In the genomic region with DNA sequence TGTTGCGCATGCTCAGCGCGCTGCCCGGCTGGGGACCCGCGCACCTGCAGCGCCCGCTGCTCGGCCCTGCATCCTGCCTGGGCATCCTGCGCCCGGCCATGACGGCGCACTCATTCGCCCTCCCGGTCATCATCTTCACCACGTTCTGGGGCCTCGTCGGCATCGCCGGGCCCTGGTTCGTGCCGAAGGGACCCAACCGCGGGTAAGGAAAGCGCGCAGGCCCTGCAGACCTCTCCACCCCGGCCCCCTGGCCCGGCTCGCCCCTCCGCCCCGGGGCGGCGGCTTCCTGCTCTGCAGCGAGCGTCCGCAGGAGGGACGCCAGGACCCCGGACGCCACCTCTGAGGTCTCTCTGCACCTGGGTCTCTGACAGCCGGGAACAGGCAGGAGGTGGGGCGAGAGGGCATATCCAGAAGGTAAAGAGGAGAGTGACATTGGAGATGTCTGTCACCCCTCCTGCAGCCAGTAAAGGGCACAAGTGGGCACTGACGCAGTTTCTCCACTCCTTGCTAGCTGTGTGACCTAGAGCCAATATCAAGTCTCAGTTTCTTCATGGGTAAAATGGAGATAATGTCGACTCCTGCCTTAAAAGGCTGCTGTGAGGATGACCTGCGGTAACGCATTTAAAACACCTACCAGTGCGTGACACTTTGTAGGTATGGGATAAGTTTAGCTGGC, we compare ENCODE assay signal across 1 cellular context.
A peak's percentile ranks its signal among the peaks of the same experiment; 100 is the strongest.
TF ChIP-seq lines count a peak whose summit lies in the region.

Gene ATP6V0E2, plus strand, starts transcription at position 2 of the 676 bp plus-strand sequence. Its CDS starts 97 bp downstream, at position 99.

TF ChIP-seq in K562, 482 proteins besides CTCF, POLR2A, EP300 and RAD21 (continued from another document and continues in another):
- TF ChIP-seq PHF8 (IDR thresholded peaks at IDR 0.05; ENCODE audit: borderline replicate concordance, low read length) (peak; percentile 64; the same call in 1 of the 2 replicates), E2F3 (CRISPR knock-in tag; IDR thresholded peaks at IDR 0.05) (0 out of 2 replicates have a peak, but pooled peaks have one; percentile 63), CBX5 (IDR thresholded peaks at IDR 0.05; ENCODE audit: borderline replicate concordance, low read depth) (no peak), KDM4B (IDR thresholded peaks at IDR 0.05; ENCODE audit: borderline replicate concordance in 2 of 2, low read depth in 1 of 2) (0 out of 4 replicates have a peak, but pooled peaks of 1 of the 2 experiments have one; percentile 40), KDM2B (CRISPR knock-in tag; IDR thresholded peaks at IDR 0.05) (peak; percentile 32; the same call in 1 of the 2 replicates), CCAR2 (IDR thresholded peaks at IDR 0.05; ENCODE audit: low read depth, low read length) (no peak), CBFB (CRISPR knock-in tag; IDR thresholded peaks at IDR 0.05) (peak; percentile 57; the same call in 1 of the 2 replicates), CREB1 (IDR thresholded peaks at IDR 0.05) (no peak), CREB1 (CRISPR knock-in tag; IDR thresholded peaks at IDR 0.05) (peak; percentile 62; the same call in 1 of the 2 replicates), ZNF232 (CRISPR knock-in tag; IDR thresholded peaks at IDR 0.05) (0 out of 2 replicates have a peak, but pooled peaks have one; percentile 73), ZMIZ1 (IDR thresholded peaks at IDR 0.05; ENCODE audit: low read depth in 2 of 2, low read length in 2 of 2) (0 out of 4 replicates have a peak, but pooled peaks of 1 of the 2 experiments have one; percentile 0), ARNT (IDR thresholded peaks at IDR 0.05) (no peak), ETV5 (CRISPR knock-in tag; IDR thresholded peaks at IDR 0.05; ENCODE audit: low read depth) (0 out of 2 replicates have a peak, but pooled peaks have one; percentile 32), ZFX (CRISPR knock-in tag; IDR thresholded peaks at IDR 0.05) (peak; percentile 35; the same call in 1 of the 2 replicates), ZKSCAN1 (IDR thresholded peaks at IDR 0.05; ENCODE audit: low read depth, low read length) (peak; percentile 51; the same call in 1 of the 2 replicates), RBBP5 (IDR thresholded peaks at IDR 0.05; ENCODE audit: borderline replicate concordance, insufficient read depth, low read length, poor library complexity, severe bottlenecking) (peak; percentile 47), TAF15 (IDR thresholded peaks at IDR 0.05; ENCODE audit: low read depth, low read length) (no peak)
- TF ChIP-seq, protein P1, sequence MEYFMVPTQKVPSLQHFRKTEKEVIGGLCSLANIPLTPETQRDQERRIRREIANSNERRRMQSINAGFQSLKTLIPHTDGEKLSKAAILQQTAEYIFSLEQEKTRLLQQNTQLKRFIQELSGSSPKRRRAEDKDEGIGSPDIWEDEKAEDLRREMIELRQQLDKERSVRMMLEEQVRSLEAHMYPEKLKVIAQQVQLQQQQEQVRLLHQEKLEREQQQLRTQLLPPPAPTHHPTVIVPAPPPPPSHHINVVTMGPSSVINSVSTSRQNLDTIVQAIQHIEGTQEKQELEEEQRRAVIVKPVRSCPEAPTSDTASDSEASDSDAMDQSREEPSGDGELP (CRISPR knock-in tag; IDR thresholded peaks at IDR 0.05; ENCODE audit: borderline replicate concordance), result peak; percentile 84
- TF ChIP-seq, protein P2, sequence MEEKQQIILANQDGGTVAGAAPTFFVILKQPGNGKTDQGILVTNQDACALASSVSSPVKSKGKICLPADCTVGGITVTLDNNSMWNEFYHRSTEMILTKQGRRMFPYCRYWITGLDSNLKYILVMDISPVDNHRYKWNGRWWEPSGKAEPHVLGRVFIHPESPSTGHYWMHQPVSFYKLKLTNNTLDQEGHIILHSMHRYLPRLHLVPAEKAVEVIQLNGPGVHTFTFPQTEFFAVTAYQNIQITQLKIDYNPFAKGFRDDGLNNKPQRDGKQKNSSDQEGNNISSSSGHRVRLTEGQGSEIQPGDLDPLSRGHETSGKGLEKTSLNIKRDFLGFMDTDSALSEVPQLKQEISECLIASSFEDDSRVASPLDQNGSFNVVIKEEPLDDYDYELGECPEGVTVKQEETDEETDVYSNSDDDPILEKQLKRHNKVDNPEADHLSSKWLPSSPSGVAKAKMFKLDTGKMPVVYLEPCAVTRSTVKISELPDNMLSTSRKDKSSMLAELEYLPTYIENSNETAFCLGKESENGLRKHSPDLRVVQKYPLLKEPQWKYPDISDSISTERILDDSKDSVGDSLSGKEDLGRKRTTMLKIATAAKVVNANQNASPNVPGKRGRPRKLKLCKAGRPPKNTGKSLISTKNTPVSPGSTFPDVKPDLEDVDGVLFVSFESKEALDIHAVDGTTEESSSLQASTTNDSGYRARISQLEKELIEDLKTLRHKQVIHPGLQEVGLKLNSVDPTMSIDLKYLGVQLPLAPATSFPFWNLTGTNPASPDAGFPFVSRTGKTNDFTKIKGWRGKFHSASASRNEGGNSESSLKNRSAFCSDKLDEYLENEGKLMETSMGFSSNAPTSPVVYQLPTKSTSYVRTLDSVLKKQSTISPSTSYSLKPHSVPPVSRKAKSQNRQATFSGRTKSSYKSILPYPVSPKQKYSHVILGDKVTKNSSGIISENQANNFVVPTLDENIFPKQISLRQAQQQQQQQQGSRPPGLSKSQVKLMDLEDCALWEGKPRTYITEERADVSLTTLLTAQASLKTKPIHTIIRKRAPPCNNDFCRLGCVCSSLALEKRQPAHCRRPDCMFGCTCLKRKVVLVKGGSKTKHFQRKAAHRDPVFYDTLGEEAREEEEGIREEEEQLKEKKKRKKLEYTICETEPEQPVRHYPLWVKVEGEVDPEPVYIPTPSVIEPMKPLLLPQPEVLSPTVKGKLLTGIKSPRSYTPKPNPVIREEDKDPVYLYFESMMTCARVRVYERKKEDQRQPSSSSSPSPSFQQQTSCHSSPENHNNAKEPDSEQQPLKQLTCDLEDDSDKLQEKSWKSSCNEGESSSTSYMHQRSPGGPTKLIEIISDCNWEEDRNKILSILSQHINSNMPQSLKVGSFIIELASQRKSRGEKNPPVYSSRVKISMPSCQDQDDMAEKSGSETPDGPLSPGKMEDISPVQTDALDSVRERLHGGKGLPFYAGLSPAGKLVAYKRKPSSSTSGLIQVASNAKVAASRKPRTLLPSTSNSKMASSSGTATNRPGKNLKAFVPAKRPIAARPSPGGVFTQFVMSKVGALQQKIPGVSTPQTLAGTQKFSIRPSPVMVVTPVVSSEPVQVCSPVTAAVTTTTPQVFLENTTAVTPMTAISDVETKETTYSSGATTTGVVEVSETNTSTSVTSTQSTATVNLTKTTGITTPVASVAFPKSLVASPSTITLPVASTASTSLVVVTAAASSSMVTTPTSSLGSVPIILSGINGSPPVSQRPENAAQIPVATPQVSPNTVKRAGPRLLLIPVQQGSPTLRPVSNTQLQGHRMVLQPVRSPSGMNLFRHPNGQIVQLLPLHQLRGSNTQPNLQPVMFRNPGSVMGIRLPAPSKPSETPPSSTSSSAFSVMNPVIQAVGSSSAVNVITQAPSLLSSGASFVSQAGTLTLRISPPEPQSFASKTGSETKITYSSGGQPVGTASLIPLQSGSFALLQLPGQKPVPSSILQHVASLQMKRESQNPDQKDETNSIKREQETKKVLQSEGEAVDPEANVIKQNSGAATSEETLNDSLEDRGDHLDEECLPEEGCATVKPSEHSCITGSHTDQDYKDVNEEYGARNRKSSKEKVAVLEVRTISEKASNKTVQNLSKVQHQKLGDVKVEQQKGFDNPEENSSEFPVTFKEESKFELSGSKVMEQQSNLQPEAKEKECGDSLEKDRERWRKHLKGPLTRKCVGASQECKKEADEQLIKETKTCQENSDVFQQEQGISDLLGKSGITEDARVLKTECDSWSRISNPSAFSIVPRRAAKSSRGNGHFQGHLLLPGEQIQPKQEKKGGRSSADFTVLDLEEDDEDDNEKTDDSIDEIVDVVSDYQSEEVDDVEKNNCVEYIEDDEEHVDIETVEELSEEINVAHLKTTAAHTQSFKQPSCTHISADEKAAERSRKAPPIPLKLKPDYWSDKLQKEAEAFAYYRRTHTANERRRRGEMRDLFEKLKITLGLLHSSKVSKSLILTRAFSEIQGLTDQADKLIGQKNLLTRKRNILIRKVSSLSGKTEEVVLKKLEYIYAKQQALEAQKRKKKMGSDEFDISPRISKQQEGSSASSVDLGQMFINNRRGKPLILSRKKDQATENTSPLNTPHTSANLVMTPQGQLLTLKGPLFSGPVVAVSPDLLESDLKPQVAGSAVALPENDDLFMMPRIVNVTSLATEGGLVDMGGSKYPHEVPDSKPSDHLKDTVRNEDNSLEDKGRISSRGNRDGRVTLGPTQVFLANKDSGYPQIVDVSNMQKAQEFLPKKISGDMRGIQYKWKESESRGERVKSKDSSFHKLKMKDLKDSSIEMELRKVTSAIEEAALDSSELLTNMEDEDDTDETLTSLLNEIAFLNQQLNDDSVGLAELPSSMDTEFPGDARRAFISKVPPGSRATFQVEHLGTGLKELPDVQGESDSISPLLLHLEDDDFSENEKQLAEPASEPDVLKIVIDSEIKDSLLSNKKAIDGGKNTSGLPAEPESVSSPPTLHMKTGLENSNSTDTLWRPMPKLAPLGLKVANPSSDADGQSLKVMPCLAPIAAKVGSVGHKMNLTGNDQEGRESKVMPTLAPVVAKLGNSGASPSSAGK (IDR thresholded peaks at IDR 0.05), result peak; percentile 17; the same call in 1 of the 2 replicates
- TF ChIP-seq, protein P3, sequence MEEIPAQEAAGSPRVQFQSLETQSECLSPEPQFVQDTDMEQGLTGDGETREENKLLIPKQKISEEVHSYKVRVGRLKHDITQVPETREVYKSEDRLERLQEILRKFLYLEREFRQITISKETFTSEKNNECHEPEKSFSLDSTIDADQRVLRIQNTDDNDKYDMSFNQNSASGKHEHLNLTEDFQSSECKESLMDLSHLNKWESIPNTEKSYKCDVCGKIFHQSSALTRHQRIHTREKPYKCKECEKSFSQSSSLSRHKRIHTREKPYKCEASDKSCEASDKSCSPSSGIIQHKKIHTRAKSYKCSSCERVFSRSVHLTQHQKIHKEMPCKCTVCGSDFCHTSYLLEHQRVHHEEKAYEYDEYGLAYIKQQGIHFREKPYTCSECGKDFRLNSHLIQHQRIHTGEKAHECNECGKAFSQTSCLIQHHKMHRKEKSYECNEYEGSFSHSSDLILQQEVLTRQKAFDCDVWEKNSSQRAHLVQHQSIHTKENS (CRISPR knock-in tag; IDR thresholded peaks at IDR 0.05), result no peak
- TF ChIP-seq, protein P4, sequence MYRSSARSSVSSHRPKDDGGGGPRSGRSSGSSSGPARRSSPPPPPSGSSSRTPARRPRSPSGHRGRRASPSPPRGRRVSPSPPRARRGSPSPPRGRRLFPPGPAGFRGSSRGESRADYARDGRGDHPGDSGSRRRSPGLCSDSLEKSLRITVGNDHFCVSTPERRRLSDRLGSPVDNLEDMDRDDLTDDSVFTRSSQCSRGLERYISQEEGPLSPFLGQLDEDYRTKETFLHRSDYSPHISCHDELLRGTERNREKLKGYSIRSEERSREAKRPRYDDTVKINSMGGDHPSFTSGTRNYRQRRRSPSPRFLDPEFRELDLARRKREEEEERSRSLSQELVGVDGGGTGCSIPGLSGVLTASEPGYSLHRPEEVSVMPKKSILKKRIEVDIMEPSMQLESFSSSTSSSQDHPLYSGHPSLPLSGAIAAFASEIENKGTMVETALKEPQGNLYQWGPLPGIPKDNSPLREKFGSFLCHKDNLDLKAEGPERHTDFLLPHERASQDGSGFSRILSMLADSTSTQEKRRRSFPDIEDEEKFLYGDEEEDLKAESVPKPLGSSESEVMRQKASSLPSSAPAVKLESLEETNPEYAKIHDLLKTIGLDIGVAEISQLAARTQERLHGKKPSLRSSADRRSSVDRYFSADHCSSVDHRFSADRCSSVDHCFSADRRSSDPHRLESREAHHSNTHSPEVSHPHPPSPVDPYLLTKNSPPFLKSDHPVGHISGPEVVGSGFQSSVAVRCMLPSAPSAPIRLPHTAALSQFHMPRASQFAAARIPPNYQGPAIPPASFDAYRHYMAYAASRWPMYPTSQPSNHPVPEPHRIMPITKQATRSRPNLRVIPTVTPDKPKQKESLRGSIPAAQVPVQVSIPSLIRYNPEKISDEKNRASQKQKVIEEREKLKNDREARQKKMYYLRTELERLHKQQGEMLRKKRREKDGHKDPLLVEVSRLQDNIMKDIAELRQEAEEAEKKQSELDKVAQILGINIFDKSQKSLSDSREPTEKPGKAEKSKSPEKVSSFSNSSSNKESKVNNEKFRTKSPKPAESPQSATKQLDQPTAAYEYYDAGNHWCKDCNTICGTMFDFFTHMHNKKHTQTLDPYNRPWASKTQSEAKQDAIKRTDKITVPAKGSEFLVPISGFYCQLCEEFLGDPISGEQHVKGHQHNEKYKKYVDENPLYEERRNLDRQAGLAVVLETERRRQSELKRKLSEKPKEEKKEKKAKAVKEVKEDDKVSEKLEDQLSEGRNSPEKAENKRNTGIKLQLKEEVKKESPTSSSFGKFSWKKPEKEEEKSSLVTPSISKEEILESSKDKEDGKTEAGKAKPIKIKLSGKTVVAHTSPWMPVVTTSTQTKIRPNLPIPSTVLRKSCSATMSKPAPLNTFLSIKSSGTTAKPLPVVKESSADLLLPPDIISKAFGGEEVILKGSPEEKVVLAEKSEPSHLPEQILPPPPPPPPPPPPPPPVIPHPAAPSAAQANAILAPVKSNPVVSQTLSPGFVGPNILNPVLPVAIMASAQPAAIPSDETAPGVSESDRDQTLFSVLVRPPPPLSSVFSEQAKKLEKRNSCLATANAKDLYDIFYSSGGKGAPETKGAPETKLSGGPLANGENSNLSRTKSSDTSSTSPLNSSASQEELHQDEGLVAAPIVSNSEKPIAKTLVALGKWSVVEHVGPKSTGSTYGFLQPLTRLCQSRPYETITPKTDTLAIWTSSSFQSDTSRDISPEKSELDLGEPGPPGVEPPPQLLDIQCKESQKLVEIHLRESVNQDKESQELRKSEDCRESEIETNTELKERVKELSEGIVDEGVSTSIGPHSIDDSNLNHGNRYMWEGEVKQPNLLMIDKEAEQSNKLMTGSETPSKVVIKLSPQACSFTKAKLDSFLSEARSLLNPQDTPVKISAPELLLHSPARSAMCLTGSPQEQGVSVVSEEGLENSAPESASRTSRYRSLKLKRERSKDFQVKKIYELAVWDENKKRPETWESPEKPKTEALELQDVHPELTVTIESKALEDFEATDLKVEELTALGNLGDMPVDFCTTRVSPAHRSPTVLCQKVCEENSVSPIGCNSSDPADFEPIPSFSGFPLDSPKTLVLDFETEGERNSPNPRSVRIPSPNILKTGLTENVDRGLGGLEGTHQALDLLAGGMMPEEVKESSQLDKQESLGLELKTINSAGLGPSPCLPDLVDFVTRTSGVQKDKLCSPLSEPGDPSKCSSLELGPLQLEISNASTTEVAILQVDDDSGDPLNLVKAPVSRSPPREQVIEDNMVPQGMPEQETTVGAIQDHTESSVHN (IDR thresholded peaks at IDR 0.05; ENCODE audit: borderline replicate concordance in 1 of 2, low read depth in 1 of 2), result no peak
